Comparison of ENCODE assay signal across 2 cellular contexts in the genomic region with DNA sequence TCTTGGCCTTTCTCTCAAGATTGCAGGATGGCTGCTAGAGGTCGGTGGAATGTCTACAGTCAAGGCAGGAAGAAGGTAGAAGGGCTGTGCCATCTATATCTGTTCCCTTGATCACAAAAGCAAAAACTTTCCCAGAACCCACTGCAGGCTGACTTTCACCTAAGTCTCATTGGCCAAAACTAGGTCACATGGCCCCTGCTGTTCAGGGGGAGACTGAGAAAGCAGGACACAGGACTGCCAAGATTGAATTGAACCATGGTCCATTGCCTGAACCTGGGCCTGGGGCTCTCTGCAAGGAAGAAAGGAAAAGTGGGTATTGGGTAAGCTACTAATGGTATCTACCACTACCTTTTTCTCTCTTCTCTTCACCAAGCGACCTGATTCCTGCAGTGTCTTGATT.
TF ChIP-seq lines count a peak whose summit lies in the region.

No MANE protein-coding gene starts in this region.

TF ChIP-seq in GM23338, 12 proteins besides CTCF, POLR2A, EP300 and RAD21 (continues in another document):
- no peak for TF ChIP-seq ZNF114 (CRISPR knock-in tag; IDR thresholded peaks at IDR 0.05)
- TF ChIP-seq, protein P1, sequence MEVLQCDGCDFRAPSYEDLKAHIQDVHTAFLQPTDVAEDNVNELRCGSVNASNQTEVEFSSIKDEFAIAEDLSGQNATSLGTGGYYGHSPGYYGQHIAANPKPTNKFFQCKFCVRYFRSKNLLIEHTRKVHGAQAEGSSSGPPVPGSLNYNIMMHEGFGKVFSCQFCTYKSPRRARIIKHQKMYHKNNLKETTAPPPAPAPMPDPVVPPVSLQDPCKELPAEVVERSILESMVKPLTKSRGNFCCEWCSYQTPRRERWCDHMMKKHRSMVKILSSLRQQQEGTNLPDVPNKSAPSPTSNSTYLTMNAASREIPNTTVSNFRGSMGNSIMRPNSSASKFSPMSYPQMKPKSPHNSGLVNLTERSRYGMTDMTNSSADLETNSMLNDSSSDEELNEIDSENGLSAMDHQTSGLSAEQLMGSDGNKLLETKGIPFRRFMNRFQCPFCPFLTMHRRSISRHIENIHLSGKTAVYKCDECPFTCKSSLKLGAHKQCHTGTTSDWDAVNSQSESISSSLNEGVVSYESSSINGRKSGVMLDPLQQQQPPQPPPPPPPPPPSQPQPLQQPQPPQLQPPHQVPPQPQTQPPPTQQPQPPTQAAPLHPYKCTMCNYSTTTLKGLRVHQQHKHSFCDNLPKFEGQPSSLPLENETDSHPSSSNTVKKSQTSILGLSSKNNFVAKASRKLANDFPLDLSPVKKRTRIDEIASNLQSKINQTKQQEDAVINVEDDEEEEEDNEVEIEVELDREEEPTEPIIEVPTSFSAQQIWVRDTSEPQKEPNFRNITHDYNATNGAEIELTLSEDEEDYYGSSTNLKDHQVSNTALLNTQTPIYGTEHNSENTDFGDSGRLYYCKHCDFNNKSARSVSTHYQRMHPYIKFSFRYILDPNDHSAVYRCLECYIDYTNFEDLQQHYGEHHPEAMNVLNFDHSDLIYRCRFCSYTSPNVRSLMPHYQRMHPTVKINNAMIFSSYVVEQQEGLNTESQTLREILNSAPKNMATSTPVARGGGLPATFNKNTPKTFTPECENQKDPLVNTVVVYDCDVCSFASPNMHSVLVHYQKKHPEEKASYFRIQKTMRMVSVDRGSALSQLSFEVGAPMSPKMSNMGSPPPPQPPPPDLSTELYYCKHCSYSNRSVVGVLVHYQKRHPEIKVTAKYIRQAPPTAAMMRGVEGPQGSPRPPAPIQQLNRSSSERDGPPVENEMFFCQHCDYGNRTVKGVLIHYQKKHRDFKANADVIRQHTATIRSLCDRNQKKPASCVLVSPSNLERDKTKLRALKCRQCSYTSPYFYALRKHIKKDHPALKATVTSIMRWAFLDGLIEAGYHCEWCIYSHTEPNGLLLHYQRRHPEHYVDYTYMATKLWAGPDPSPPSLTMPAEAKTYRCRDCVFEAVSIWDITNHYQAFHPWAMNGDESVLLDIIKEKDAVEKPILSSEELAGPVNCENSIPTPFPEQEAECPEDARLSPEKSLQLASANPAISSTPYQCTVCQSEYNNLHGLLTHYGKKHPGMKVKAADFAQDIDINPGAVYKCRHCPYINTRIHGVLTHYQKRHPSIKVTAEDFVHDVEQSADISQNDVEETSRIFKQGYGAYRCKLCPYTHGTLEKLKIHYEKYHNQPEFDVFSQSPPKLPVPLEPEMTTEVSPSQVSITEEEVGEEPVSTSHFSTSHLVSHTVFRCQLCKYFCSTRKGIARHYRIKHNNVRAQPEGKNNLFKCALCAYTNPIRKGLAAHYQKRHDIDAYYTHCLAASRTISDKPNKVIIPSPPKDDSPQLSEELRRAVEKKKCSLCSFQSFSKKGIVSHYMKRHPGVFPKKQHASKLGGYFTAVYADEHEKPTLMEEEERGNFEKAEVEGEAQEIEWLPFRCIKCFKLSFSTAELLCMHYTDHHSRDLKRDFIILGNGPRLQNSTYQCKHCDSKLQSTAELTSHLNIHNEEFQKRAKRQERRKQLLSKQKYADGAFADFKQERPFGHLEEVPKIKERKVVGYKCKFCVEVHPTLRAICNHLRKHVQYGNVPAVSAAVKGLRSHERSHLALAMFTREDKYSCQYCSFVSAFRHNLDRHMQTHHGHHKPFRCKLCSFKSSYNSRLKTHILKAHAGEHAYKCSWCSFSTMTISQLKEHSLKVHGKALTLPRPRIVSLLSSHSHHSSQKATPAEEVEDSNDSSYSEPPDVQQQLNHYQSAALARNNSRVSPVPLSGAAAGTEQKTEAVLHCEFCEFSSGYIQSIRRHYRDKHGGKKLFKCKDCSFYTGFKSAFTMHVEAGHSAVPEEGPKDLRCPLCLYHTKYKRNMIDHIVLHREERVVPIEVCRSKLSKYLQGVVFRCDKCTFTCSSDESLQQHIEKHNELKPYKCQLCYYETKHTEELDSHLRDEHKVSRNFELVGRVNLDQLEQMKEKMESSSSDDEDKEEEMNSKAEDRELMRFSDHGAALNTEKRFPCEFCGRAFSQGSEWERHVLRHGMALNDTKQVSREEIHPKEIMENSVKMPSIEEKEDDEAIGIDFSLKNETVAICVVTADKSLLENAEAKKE (CRISPR knock-in tag; IDR thresholded peaks at IDR 0.05): no peak
- TF ChIP-seq NANOG (IDR thresholded peaks at IDR 0.05; ENCODE audit: borderline replicate concordance): no peak
- no peak for TF ChIP-seq STAT1 (IDR thresholded peaks at IDR 0.05; ENCODE audit: unreplicated experiment)
- TF ChIP-seq, protein P2, sequence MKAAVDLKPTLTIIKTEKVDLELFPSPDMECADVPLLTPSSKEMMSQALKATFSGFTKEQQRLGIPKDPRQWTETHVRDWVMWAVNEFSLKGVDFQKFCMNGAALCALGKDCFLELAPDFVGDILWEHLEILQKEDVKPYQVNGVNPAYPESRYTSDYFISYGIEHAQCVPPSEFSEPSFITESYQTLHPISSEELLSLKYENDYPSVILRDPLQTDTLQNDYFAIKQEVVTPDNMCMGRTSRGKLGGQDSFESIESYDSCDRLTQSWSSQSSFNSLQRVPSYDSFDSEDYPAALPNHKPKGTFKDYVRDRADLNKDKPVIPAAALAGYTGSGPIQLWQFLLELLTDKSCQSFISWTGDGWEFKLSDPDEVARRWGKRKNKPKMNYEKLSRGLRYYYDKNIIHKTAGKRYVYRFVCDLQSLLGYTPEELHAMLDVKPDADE (IDR thresholded peaks at IDR 0.05): no peak
- TF ChIP-seq ZNF331 (CRISPR knock-in tag; IDR thresholded peaks at IDR 0.05; ENCODE audit: low read depth): no peak
- TF ChIP-seq EZH2 (IDR thresholded peaks at IDR 0.05; ENCODE audit: low read depth, unreplicated experiment): no peak
- no peak for TF ChIP-seq POLR2AphosphoS5 (IDR thresholded peaks at IDR 0.05; ENCODE audit: low read depth)
- TF ChIP-seq, protein P3, sequence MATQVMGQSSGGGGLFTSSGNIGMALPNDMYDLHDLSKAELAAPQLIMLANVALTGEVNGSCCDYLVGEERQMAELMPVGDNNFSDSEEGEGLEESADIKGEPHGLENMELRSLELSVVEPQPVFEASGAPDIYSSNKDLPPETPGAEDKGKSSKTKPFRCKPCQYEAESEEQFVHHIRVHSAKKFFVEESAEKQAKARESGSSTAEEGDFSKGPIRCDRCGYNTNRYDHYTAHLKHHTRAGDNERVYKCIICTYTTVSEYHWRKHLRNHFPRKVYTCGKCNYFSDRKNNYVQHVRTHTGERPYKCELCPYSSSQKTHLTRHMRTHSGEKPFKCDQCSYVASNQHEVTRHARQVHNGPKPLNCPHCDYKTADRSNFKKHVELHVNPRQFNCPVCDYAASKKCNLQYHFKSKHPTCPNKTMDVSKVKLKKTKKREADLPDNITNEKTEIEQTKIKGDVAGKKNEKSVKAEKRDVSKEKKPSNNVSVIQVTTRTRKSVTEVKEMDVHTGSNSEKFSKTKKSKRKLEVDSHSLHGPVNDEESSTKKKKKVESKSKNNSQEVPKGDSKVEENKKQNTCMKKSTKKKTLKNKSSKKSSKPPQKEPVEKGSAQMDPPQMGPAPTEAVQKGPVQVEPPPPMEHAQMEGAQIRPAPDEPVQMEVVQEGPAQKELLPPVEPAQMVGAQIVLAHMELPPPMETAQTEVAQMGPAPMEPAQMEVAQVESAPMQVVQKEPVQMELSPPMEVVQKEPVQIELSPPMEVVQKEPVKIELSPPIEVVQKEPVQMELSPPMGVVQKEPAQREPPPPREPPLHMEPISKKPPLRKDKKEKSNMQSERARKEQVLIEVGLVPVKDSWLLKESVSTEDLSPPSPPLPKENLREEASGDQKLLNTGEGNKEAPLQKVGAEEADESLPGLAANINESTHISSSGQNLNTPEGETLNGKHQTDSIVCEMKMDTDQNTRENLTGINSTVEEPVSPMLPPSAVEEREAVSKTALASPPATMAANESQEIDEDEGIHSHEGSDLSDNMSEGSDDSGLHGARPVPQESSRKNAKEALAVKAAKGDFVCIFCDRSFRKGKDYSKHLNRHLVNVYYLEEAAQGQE (IDR thresholded peaks at IDR 0.05; ENCODE audit: unreplicated experiment): no peak
- no peak for TF ChIP-seq EZH2phosphoT487 (IDR thresholded peaks at IDR 0.05; ENCODE audit: unreplicated experiment)

TF ChIP-seq in K562, 482 proteins besides CTCF, POLR2A, EP300 and RAD21 (continues in another document):
- no peak for TF ChIP-seq EWSR1 (IDR thresholded peaks at IDR 0.05; ENCODE audit: borderline replicate concordance, low read depth, partially characterized antibody)
- TF ChIP-seq ZC3H8 (IDR thresholded peaks at IDR 0.05): no peak
- TF ChIP-seq, protein P4, sequence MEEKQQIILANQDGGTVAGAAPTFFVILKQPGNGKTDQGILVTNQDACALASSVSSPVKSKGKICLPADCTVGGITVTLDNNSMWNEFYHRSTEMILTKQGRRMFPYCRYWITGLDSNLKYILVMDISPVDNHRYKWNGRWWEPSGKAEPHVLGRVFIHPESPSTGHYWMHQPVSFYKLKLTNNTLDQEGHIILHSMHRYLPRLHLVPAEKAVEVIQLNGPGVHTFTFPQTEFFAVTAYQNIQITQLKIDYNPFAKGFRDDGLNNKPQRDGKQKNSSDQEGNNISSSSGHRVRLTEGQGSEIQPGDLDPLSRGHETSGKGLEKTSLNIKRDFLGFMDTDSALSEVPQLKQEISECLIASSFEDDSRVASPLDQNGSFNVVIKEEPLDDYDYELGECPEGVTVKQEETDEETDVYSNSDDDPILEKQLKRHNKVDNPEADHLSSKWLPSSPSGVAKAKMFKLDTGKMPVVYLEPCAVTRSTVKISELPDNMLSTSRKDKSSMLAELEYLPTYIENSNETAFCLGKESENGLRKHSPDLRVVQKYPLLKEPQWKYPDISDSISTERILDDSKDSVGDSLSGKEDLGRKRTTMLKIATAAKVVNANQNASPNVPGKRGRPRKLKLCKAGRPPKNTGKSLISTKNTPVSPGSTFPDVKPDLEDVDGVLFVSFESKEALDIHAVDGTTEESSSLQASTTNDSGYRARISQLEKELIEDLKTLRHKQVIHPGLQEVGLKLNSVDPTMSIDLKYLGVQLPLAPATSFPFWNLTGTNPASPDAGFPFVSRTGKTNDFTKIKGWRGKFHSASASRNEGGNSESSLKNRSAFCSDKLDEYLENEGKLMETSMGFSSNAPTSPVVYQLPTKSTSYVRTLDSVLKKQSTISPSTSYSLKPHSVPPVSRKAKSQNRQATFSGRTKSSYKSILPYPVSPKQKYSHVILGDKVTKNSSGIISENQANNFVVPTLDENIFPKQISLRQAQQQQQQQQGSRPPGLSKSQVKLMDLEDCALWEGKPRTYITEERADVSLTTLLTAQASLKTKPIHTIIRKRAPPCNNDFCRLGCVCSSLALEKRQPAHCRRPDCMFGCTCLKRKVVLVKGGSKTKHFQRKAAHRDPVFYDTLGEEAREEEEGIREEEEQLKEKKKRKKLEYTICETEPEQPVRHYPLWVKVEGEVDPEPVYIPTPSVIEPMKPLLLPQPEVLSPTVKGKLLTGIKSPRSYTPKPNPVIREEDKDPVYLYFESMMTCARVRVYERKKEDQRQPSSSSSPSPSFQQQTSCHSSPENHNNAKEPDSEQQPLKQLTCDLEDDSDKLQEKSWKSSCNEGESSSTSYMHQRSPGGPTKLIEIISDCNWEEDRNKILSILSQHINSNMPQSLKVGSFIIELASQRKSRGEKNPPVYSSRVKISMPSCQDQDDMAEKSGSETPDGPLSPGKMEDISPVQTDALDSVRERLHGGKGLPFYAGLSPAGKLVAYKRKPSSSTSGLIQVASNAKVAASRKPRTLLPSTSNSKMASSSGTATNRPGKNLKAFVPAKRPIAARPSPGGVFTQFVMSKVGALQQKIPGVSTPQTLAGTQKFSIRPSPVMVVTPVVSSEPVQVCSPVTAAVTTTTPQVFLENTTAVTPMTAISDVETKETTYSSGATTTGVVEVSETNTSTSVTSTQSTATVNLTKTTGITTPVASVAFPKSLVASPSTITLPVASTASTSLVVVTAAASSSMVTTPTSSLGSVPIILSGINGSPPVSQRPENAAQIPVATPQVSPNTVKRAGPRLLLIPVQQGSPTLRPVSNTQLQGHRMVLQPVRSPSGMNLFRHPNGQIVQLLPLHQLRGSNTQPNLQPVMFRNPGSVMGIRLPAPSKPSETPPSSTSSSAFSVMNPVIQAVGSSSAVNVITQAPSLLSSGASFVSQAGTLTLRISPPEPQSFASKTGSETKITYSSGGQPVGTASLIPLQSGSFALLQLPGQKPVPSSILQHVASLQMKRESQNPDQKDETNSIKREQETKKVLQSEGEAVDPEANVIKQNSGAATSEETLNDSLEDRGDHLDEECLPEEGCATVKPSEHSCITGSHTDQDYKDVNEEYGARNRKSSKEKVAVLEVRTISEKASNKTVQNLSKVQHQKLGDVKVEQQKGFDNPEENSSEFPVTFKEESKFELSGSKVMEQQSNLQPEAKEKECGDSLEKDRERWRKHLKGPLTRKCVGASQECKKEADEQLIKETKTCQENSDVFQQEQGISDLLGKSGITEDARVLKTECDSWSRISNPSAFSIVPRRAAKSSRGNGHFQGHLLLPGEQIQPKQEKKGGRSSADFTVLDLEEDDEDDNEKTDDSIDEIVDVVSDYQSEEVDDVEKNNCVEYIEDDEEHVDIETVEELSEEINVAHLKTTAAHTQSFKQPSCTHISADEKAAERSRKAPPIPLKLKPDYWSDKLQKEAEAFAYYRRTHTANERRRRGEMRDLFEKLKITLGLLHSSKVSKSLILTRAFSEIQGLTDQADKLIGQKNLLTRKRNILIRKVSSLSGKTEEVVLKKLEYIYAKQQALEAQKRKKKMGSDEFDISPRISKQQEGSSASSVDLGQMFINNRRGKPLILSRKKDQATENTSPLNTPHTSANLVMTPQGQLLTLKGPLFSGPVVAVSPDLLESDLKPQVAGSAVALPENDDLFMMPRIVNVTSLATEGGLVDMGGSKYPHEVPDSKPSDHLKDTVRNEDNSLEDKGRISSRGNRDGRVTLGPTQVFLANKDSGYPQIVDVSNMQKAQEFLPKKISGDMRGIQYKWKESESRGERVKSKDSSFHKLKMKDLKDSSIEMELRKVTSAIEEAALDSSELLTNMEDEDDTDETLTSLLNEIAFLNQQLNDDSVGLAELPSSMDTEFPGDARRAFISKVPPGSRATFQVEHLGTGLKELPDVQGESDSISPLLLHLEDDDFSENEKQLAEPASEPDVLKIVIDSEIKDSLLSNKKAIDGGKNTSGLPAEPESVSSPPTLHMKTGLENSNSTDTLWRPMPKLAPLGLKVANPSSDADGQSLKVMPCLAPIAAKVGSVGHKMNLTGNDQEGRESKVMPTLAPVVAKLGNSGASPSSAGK (IDR thresholded peaks at IDR 0.05): no peak
- TF ChIP-seq, protein P5, sequence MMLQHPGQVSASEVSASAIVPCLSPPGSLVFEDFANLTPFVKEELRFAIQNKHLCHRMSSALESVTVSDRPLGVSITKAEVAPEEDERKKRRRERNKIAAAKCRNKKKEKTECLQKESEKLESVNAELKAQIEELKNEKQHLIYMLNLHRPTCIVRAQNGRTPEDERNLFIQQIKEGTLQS (IDR thresholded peaks at IDR 0.05): no peak
- TF ChIP-seq, protein P5 (CRISPR knock-in tag; conservative IDR thresholded peaks at IDR 0.05): no peak
- TF ChIP-seq, protein P6, sequence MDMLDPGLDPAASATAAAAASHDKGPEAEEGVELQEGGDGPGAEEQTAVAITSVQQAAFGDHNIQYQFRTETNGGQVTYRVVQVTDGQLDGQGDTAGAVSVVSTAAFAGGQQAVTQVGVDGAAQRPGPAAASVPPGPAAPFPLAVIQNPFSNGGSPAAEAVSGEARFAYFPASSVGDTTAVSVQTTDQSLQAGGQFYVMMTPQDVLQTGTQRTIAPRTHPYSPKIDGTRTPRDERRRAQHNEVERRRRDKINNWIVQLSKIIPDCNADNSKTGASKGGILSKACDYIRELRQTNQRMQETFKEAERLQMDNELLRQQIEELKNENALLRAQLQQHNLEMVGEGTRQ (CRISPR knock-in tag; IDR thresholded peaks at IDR 0.05): peak; percentile 73
- TF ChIP-seq, protein P7, sequence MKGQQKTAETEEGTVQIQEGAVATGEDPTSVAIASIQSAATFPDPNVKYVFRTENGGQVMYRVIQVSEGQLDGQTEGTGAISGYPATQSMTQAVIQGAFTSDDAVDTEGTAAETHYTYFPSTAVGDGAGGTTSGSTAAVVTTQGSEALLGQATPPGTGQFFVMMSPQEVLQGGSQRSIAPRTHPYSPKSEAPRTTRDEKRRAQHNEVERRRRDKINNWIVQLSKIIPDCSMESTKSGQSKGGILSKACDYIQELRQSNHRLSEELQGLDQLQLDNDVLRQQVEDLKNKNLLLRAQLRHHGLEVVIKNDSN (CRISPR knock-in tag; IDR thresholded peaks at IDR 0.05): peak; percentile 27; the same call in 1 of the 2 replicates
- TF ChIP-seq ZNF707 (CRISPR knock-in tag; conservative IDR thresholded peaks at IDR 0.05): no peak
- TF ChIP-seq SMARCB1 (IDR thresholded peaks at IDR 0.05; ENCODE audit: insufficient read length, low read depth): no peak
- TF ChIP-seq RFX1 (IDR thresholded peaks at IDR 0.05): no peak
- no peak for TF ChIP-seq ZNF589 (CRISPR knock-in tag; IDR thresholded peaks at IDR 0.05; ENCODE audit: low read depth)
